ENCODE assay signal across 34 cellular contexts in genomic region chr3:173473237-173473636, GRCh38.
"Had no signal": no experiment of that assay in that cellular context is flagged by ENCODE, and none has a peak within 500 bp of the region (broad histone marks: within the 10 kb centered on the region; RNA-seq: fewer than 3 reads in every experiment).

No MANE protein-coding gene starts in this region.

- H3K27ac ChIP-seq: adrenal gland, body of pancreas, brain microvascular endothelial cell, breast epithelium, VCaP had no signal

- H3K9me3 ChIP-seq: adrenal gland, body of pancreas, breast epithelium had no signal

- H3K36me3 ChIP-seq: adrenal gland, brain microvascular endothelial cell, breast epithelium had no signal

- FAIRE-seq: astrocyte, colon, TTC549 had no signal

- H3K27me3 ChIP-seq: adrenal gland, body of pancreas, brain microvascular endothelial cell, breast epithelium had no signal

- H3K4me1 ChIP-seq: adrenal gland, body of pancreas, breast epithelium had no signal

- ATAC-seq: activated CD8-positive, alpha-beta T cell treated with anti-CD3 and anti-CD28 coated beads for 36 hours; activated naive CD4-positive, alpha-beta T cell treated with anti-CD3 and anti-CD28 coated beads, Interleukin-2, amount 50 U/mL, for 72 hours; activated T-cell treated with anti-CD3 and anti-CD28 coated beads, Interleukin-2, amount 50 U/mL, for 4 hours; activated T-cell treated with anti-CD3 and anti-CD28 coated beads, Interleukin-2, amount 50 U/mL, for 72 hours; activated T-helper 17 cell treated with anti-CD3 and anti-CD28 coated beads, Interleukin-2, amount 50 U/mL, for 72 hours; body of pancreas had no signal

- DNase-seq: activated B cell treated with CpG ODN at 0.5 μM for 24 hours; activated CD4-positive, alpha-beta memory T cell treated with anti-CD3 and anti-CD28 coated beads for 36 hours; activated CD4-positive, alpha-beta T cell treated with anti-CD3 and anti-CD28 coated beads for 4 hours; activated CD4-positive, alpha-beta T cell treated with anti-CD3 and anti-CD28 coated beads, Interleukin-2, amount 10 ng/mL, durations not matched to agents 24 days and 14 days; activated CD4-positive, alpha-beta T cell treated with anti-CD3 and anti-CD28 coated beads, Interleukin-2, amount 50 U/mL, for 1 hour; activated CD4-positive, alpha-beta T cell treated with anti-CD3 and anti-CD28 coated beads, Interleukin-2, amount 50 U/mL, for 4 hours; activated CD4-positive, CD25-positive, alpha-beta regulatory T cell treated with anti-CD3 and anti-CD28 coated beads, Interleukin-2, amount 50 U/mL, for 72 hours; activated CD8-positive, alpha-beta memory T cell treated with anti-CD3 and anti-CD28 coated beads, Interleukin-2, amount 50 U/mL, for 4 hours; activated CD8-positive, alpha-beta T cell treated with anti-CD3 and anti-CD28 coated beads for 36 hours; activated effector memory CD4-positive, alpha-beta T cell treated with anti-CD3 and anti-CD28 coated beads, Interleukin-2, amount 50 U/mL, for 16 hours; activated gamma-delta T cell treated with Interleukin-2 at 50 U/mL for 16 hours; activated naive CD4-positive, alpha-beta T cell; activated naive CD4-positive, alpha-beta T cell treated with anti-CD3 and anti-CD28 coated beads for 36 hours; activated naive CD4-positive, alpha-beta T cell treated with anti-CD3 and anti-CD28 coated beads, Interleukin-2, amount 50 U/mL, for 16 hours; activated naive CD8-positive, alpha-beta T cell treated with anti-CD3 and anti-CD28 coated beads for 36 hours; activated T-cell treated with anti-CD3 and anti-CD28 coated beads for 4 hours; activated T-cell treated with anti-CD3 and anti-CD28 coated beads, Interleukin-2, amount 50 U/mL, for 1 hour; activated T-cell treated with anti-CD3 and anti-CD28 coated beads, Interleukin-2, amount 50 U/mL, for 4 hours; activated T-cell treated with anti-CD3 and anti-CD28 coated beads, Interleukin-2, amount 50 U/mL, for 72 hours; adrenal gland; amniotic stem cell; aorta; body of pancreas; brain microvascular endothelial cell; central memory CD4-positive, alpha-beta T cell; T-helper 2 cell; T-helper 9 cell had no signal

- H3K4me3 ChIP-seq: adrenal gland, body of pancreas, breast epithelium had no signal
